In the genomic region with DNA sequence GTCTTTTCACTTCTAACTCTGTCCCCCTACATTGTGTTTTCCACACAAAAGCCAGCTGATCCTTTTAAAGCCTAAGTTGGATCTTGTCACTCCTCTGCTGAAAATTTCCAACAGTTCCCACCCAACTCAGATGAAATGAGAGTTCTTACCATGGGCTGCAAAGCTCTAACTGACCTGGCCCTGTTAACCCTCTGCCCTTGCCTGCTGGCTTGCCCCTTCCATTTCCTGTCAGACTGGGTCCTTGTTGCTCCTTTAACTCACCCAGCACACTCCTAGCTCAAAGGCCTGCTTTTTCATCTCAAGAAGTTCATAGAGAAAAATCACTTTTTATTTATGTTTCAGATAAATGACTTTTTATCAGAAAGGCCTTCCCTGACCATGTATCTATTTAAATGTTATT, we compare ENCODE assay signal across 7 cellular contexts.
"Had no signal": no experiment of that assay in that cellular context is flagged by ENCODE, and none has a peak within 500 bp of the region (broad histone marks: within the 10 kb centered on the region; RNA-seq: fewer than 3 reads in every experiment).

No MANE protein-coding gene starts in this region.

- ATAC-seq: GM12878 had no signal

- DNase-seq: GDM1, GF-D8 had no signal

- FAIRE-seq: G401.6, GM12878, GM12891, GM12892, GM18507 had no signal

- H3K4me3 ChIP-seq: GM12878 had no signal
